22 cellular contexts compared by ENCODE assay signal in the genomic region with DNA sequence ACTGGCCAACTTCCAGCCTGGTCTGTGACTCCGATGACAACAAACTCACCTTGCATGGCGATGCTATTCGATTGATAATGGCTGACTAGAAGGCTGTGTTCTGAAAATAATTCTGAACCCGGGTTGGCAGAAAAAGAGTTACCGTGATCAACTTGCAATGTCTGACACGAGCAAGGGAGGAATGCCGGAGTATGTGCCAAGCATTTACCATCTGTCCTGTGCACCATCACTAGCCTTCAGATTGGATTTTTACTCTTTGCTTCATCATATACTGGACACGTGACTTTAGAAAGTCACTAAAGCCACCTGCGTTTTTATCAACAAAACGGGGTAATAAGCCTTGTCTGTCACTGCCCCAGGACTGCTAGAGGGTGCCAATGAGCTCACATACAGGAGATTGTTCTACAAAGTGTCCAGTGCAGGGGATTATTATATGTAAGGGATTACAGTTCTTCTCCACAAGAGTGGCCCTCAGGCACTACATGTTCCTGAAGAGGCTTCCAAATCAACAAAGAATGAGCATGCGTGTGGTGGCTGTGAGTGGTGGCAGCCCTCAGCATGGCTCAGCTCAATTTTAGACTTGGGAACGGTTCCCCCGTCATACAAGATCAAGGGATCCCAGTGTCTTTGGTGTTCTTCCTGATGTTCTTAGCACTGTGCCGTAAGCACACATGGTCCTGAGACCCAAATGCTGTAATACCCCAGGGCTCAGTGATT. TPM values are rescaled to one million over a fixed set of nuclear protein-coding genes. Genes with fewer than 3 reads are reported as not detected.
DNase-seq lines count a peak whose midpoint lies in the region; ATAC-seq and TF ChIP-seq lines count a peak whose summit lies in the region.
"Had no signal": no experiment of that assay in that cellular context is flagged by ENCODE, and none has a peak within 500 bp of the region (broad histone marks: within the 10 kb centered on the region; RNA-seq: fewer than 3 reads in every experiment).

No MANE protein-coding gene starts in this region.

- no peak for TF ChIP-seq EP300 in gastroesophageal sphincter (IDR thresholded peaks at IDR 0.05)

- H3K9me3 ChIP-seq in right atrium auricular region (no peaks in the 10 kb centered on the region), esophagus (ENCODE audit: control insufficient read depth in 2 of 2, insufficient read depth in 1 of 2, low read depth in 1 of 2, low read length in 1 of 2) (no peaks in the 10 kb centered on the region), gastrocnemius medialis (no peaks in the 10 kb centered on the region), gastroesophageal sphincter (no peaks in the 10 kb centered on the region)
- H3K9me3 ChIP-seq: A549, SJSA1, thyroid gland had no signal

- H3K4me3 ChIP-seq in right atrium auricular region = no peak overlapping the region
- no peak overlapping the region for H3K4me3 ChIP-seq in esophagus (ENCODE audit: low read depth in 1 of 2, low read length in 2 of 2)
- H3K4me3 ChIP-seq in gastrocnemius medialis = peak overlapping the region in 1 of 4 donors; percentile 5
- H3K4me3 ChIP-seq in gastroesophageal sphincter = no peak overlapping the region
- H3K4me3 ChIP-seq: A549, SJSA1, thyroid gland had no signal

- DNase-seq in Right ventricle myocardium superior (no peak), right atrium auricular region (ENCODE audit: low spot score) (no peak), NCI-H446 treated with DMSO at 0.1 percent for 48 hours (lab: John Stamatoyannopoulos, UW) (peak; percentile 20), gastrocnemius medialis (peak in 1 of 2 donors; percentile 32), AML-193 (lab: John Stamatoyannopoulos, UW) (no peak), COLO829 (ENCODE audit: low spot score) (no peak)
- DNase-seq: activated CD4-positive, alpha-beta memory T cell treated with anti-CD3 and anti-CD28 coated beads for 36 hours; activated CD4-positive, CD25-positive, alpha-beta regulatory T cell; activated CD8-positive, alpha-beta memory T cell treated with anti-CD3 and anti-CD28 coated beads, Interleukin-2, amount 50 U/mL, for 48 hours; aorta; CD8-positive, alpha-beta T cell; DMS53; GDM1; MV-4-11; NCI-H2171 treated with DMSO at 0.1 percent for 48 hours; NCI-H526 treated with DMSO at 0.1 percent for 48 hours; nucleus accumbens; thyroid gland had no signal

- WGBS in esophagus, 2 donors = 67 to 70% methylated on average over 14 of the region's 14 CpGs
- WGBS in gastroesophageal sphincter (ENCODE audit: low coverage in 1 of 2), 2 donors = 69 to 83% methylated on average over 9 to 10 of the region's 14 CpGs

- TF ChIP-seq POLR2A in gastrocnemius medialis (IDR thresholded peaks at IDR 0.05) (no peak), gastroesophageal sphincter (IDR thresholded peaks at IDR 0.05) (no peak)

- in situ Hi-C loops in gastrocnemius medialis (cut with MboI; ENCODE audit: low sequenced_read_pairs in 4 of 4) = no loop called here

- H3K27ac ChIP-seq in right atrium auricular region (no peak overlapping the region), esophagus (ENCODE audit: low read depth in 2 of 2, low read length in 1 of 2) (peak overlapping the region; percentile 40 to 65), gastrocnemius medialis (peak overlapping the region; percentile 47 to 86 (median 64)), gastroesophageal sphincter (no peak overlapping the region)
- H3K27ac ChIP-seq: A549, SJSA1, thyroid gland had no signal

- no peaks in the 10 kb centered on the region for H3K27me3 ChIP-seq in right atrium auricular region
- no peaks in the 10 kb centered on the region for H3K27me3 ChIP-seq in esophagus (ENCODE audit: control insufficient read depth in 1 of 2, insufficient read depth in 2 of 2, low read length in 2 of 2)
- no peaks in the 10 kb centered on the region for H3K27me3 ChIP-seq in gastrocnemius medialis
- H3K27me3 ChIP-seq in gastroesophageal sphincter = no peaks in the 10 kb centered on the region
- H3K27me3 ChIP-seq: SJSA1, thyroid gland had no signal

- ATAC-seq in Right ventricle myocardium superior (ENCODE audit: poor library complexity) (peak; percentile 34), gastrocnemius medialis (peak in 1 of 2 donors; percentile 79), gastroesophageal sphincter (no peak)
- ATAC-seq: A549; CD8-positive, alpha-beta T cell had no signal

- H3K4me1 ChIP-seq in right atrium auricular region = peaks cover 0 to 55% of the 10 kb centered on the region in 2 donors
- H3K4me1 ChIP-seq in esophagus (ENCODE audit: control insufficient read depth in 2 of 2, insufficient read depth in 2 of 2, low read length in 1 of 2) = peaks cover 9 to 26% of the 10 kb centered on the region in 2 donors
- peaks cover 73 to 78% of the 10 kb centered on the region in 2 donors for H3K4me1 ChIP-seq in gastrocnemius medialis
- H3K4me1 ChIP-seq in gastroesophageal sphincter = peaks cover 0 to 71% (median 11%) of the 10 kb centered on the region in 3 donors
- H3K4me1 ChIP-seq: A549 had no signal

- TF ChIP-seq CTCF in right atrium auricular region (IDR thresholded peaks at IDR 0.05) (no peak), gastrocnemius medialis (IDR thresholded peaks at IDR 0.05 in 4 of 5, conservative IDR thresholded peaks at IDR 0.05 in 1 of 5) (no peak), gastroesophageal sphincter (IDR thresholded peaks at IDR 0.05) (no peak)

- intact Hi-C loops in Right ventricle myocardium superior (cut with DNase I) (no loop called here), gastrocnemius medialis (cut with DNase I; ENCODE audit: low total_unique reads) (no loop called here)

- no peaks in the 10 kb centered on the region for H3K36me3 ChIP-seq in right atrium auricular region
- H3K36me3 ChIP-seq in esophagus (ENCODE audit: control insufficient read depth in 2 of 2, insufficient read depth in 2 of 2, low read length in 1 of 2) = peaks cover 0 to 9% of the 10 kb centered on the region in 2 donors
- no peaks in the 10 kb centered on the region for H3K36me3 ChIP-seq in gastrocnemius medialis
- peaks cover 0 to 19% of the 10 kb centered on the region in 2 donors for H3K36me3 ChIP-seq in gastroesophageal sphincter
- H3K36me3 ChIP-seq: thyroid gland had no signal

RNA-seq across cellular contexts. Expression of a gene that starts 35.7 kb away (rescaled TPM):
- 49.1 TPM for total RNA-seq in Right ventricle myocardium superior
- total RNA-seq in right atrium auricular region = 10 to 100 TPM; 15.2 to 16.6 TPM
- polyA plus RNA-seq in esophagus = 10 to 100 TPM; 30.7 to 39.0 TPM
- 10 to 100 TPM in 3 of 4 donors, 1 to 10 TPM in 1; 3.6 to 21.0 (median 14.9) TPM for total RNA-seq in gastrocnemius medialis
- total RNA-seq in gastroesophageal sphincter = 10 to 100 TPM; 40.8 to 46.7 (median 45.5) TPM

Comparison
In these comparisons a context has a peak if more than half of its experiments do, and no peak if none do; other contexts are left out.
1. H3K27ac ChIP-seq: peak in esophagus (2 of 2) and gastrocnemius medialis (4 of 4); none in right atrium auricular region (0 of 2) and gastroesophageal sphincter (0 of 4).